Comparison of ENCODE assay signal across 1 cellular context in the genomic region with DNA sequence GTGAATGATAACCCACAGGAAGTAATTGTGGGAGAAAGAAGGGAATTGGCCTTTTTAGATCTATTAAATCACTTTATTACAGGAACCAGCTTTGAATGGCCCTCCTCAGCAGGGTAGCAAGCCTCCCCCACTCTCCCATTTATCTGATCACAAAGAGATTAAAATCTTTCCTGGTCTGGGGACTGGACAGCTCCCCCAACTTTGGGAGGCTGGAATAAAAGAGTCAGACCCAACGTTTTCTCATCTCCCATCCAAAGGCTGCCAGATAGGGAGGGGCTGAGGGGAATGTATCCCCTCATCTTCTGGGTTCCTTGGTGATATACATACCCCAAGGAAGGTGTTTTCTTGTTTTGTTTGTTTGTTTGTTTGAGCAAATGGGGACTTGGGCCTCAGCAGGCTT.
TF ChIP-seq lines count a peak whose summit lies in the region.

No MANE protein-coding gene starts in this region.

TF ChIP-seq in GM23338, 12 proteins besides CTCF, POLR2A, EP300 and RAD21:
- TF ChIP-seq EZH2phosphoT487 (IDR thresholded peaks at IDR 0.05; ENCODE audit: unreplicated experiment) (no peak), ZNF114 (CRISPR knock-in tag; IDR thresholded peaks at IDR 0.05) (no peak), JUNB (IDR thresholded peaks at IDR 0.05; ENCODE audit: unreplicated experiment) (no peak), EZH2 (IDR thresholded peaks at IDR 0.05; ENCODE audit: low read depth, unreplicated experiment) (no peak), STAT1 (IDR thresholded peaks at IDR 0.05; ENCODE audit: unreplicated experiment) (no peak), POLR2AphosphoS5 (IDR thresholded peaks at IDR 0.05; ENCODE audit: low read depth) (no peak), CREB1 (CRISPR knock-in tag; IDR thresholded peaks at IDR 0.05; ENCODE audit: low read depth) (no peak), ZNF331 (CRISPR knock-in tag; IDR thresholded peaks at IDR 0.05; ENCODE audit: low read depth) (no peak), NANOG (IDR thresholded peaks at IDR 0.05; ENCODE audit: borderline replicate concordance) (no peak)
- TF ChIP-seq, protein P1, sequence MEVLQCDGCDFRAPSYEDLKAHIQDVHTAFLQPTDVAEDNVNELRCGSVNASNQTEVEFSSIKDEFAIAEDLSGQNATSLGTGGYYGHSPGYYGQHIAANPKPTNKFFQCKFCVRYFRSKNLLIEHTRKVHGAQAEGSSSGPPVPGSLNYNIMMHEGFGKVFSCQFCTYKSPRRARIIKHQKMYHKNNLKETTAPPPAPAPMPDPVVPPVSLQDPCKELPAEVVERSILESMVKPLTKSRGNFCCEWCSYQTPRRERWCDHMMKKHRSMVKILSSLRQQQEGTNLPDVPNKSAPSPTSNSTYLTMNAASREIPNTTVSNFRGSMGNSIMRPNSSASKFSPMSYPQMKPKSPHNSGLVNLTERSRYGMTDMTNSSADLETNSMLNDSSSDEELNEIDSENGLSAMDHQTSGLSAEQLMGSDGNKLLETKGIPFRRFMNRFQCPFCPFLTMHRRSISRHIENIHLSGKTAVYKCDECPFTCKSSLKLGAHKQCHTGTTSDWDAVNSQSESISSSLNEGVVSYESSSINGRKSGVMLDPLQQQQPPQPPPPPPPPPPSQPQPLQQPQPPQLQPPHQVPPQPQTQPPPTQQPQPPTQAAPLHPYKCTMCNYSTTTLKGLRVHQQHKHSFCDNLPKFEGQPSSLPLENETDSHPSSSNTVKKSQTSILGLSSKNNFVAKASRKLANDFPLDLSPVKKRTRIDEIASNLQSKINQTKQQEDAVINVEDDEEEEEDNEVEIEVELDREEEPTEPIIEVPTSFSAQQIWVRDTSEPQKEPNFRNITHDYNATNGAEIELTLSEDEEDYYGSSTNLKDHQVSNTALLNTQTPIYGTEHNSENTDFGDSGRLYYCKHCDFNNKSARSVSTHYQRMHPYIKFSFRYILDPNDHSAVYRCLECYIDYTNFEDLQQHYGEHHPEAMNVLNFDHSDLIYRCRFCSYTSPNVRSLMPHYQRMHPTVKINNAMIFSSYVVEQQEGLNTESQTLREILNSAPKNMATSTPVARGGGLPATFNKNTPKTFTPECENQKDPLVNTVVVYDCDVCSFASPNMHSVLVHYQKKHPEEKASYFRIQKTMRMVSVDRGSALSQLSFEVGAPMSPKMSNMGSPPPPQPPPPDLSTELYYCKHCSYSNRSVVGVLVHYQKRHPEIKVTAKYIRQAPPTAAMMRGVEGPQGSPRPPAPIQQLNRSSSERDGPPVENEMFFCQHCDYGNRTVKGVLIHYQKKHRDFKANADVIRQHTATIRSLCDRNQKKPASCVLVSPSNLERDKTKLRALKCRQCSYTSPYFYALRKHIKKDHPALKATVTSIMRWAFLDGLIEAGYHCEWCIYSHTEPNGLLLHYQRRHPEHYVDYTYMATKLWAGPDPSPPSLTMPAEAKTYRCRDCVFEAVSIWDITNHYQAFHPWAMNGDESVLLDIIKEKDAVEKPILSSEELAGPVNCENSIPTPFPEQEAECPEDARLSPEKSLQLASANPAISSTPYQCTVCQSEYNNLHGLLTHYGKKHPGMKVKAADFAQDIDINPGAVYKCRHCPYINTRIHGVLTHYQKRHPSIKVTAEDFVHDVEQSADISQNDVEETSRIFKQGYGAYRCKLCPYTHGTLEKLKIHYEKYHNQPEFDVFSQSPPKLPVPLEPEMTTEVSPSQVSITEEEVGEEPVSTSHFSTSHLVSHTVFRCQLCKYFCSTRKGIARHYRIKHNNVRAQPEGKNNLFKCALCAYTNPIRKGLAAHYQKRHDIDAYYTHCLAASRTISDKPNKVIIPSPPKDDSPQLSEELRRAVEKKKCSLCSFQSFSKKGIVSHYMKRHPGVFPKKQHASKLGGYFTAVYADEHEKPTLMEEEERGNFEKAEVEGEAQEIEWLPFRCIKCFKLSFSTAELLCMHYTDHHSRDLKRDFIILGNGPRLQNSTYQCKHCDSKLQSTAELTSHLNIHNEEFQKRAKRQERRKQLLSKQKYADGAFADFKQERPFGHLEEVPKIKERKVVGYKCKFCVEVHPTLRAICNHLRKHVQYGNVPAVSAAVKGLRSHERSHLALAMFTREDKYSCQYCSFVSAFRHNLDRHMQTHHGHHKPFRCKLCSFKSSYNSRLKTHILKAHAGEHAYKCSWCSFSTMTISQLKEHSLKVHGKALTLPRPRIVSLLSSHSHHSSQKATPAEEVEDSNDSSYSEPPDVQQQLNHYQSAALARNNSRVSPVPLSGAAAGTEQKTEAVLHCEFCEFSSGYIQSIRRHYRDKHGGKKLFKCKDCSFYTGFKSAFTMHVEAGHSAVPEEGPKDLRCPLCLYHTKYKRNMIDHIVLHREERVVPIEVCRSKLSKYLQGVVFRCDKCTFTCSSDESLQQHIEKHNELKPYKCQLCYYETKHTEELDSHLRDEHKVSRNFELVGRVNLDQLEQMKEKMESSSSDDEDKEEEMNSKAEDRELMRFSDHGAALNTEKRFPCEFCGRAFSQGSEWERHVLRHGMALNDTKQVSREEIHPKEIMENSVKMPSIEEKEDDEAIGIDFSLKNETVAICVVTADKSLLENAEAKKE (CRISPR knock-in tag; IDR thresholded peaks at IDR 0.05): no peak
- TF ChIP-seq, protein P2, sequence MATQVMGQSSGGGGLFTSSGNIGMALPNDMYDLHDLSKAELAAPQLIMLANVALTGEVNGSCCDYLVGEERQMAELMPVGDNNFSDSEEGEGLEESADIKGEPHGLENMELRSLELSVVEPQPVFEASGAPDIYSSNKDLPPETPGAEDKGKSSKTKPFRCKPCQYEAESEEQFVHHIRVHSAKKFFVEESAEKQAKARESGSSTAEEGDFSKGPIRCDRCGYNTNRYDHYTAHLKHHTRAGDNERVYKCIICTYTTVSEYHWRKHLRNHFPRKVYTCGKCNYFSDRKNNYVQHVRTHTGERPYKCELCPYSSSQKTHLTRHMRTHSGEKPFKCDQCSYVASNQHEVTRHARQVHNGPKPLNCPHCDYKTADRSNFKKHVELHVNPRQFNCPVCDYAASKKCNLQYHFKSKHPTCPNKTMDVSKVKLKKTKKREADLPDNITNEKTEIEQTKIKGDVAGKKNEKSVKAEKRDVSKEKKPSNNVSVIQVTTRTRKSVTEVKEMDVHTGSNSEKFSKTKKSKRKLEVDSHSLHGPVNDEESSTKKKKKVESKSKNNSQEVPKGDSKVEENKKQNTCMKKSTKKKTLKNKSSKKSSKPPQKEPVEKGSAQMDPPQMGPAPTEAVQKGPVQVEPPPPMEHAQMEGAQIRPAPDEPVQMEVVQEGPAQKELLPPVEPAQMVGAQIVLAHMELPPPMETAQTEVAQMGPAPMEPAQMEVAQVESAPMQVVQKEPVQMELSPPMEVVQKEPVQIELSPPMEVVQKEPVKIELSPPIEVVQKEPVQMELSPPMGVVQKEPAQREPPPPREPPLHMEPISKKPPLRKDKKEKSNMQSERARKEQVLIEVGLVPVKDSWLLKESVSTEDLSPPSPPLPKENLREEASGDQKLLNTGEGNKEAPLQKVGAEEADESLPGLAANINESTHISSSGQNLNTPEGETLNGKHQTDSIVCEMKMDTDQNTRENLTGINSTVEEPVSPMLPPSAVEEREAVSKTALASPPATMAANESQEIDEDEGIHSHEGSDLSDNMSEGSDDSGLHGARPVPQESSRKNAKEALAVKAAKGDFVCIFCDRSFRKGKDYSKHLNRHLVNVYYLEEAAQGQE (IDR thresholded peaks at IDR 0.05; ENCODE audit: unreplicated experiment): no peak
- TF ChIP-seq, protein P3, sequence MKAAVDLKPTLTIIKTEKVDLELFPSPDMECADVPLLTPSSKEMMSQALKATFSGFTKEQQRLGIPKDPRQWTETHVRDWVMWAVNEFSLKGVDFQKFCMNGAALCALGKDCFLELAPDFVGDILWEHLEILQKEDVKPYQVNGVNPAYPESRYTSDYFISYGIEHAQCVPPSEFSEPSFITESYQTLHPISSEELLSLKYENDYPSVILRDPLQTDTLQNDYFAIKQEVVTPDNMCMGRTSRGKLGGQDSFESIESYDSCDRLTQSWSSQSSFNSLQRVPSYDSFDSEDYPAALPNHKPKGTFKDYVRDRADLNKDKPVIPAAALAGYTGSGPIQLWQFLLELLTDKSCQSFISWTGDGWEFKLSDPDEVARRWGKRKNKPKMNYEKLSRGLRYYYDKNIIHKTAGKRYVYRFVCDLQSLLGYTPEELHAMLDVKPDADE (IDR thresholded peaks at IDR 0.05): no peak
